8 cellular contexts compared by ENCODE assay signal in genomic region chr16:57039148-57039812, GRCh38. TPM values are rescaled to one million over a fixed set of nuclear protein-coding genes. Genes with fewer than 3 reads are reported as not detected.
DNase-seq lines count a peak whose midpoint lies in the region; ATAC-seq and TF ChIP-seq lines count a peak whose summit lies in the region.

No MANE protein-coding gene starts in this region.

- H3K4me2 ChIP-seq in DND-41 (ENCODE audit: insufficient read depth, low read length) = peak overlapping the region; percentile 29; the same call in 1 of the 2 replicates

- no peaks in the 10 kb centered on the region for H3K9me3 ChIP-seq in DND-41 (ENCODE audit: insufficient read depth, low read length, severe bottlenecking)
- no peaks in the 10 kb centered on the region for H3K9me3 ChIP-seq in mucosa of descending colon

- peak overlapping the region; percentile 63 for H2AFZ ChIP-seq in DND-41 (ENCODE audit: low read depth, low read length)

- no peak overlapping the region for H3K4me3 Mint-ChIP-seq in HFFc6
- peak overlapping the region; percentile 46 for H3K4me3 Mint-ChIP-seq in activated CD8-positive, alpha-beta T cell treated with anti-CD3 and anti-CD28 coated beads for 36 hours

- peak overlapping the region; percentile 36 for H3K9ac ChIP-seq in DND-41 (ENCODE audit: low read depth, low read length)

- peak overlapping the region; percentile 77 for H3K27ac ChIP-seq in DND-41 (ENCODE audit: low read length)

- intact Hi-C loops in activated CD8-positive, alpha-beta T cell treated with anti-CD3 and anti-CD28 coated beads for 36 hours (cut with micrococcal nuclease) = no loop called here
- intact Hi-C loops in mucosa of descending colon (cut with DNase I, micrococcal nuclease) = no loop called here

- H3K36me3 ChIP-seq in DND-41 (ENCODE audit: insufficient read depth, low read length) (0 out of 2 replicates have a peak, but pooled peaks cover 2% of the 10 kb centered on the region), mucosa of descending colon (ENCODE audit: low read depth) (no peaks in the 10 kb centered on the region)

- ATAC-seq in DND-41 (ENCODE audit: insufficient read depth, low read depth) = peak; percentile 91
- ATAC-seq in activated CD8-positive, alpha-beta T cell treated with anti-CD3 and anti-CD28 coated beads for 36 hours = peak; percentile 22
- peak; percentile 40 for ATAC-seq in mucosa of descending colon

- DNase-seq in DND-41 (peak; percentile 70), HFFc6 (peak; percentile 18), mucosa of descending colon (no peak), NCI-H446 (lab: John Stamatoyannopoulos, UW) (no peak), SK-N-DZ (ENCODE audit: low spot score) (no peak), NCI-H82 (lab: John Stamatoyannopoulos, UW) (no peak)
- peak; percentile 74 for DNase-seq in activated CD8-positive, alpha-beta T cell treated with anti-CD3 and anti-CD28 coated beads for 36 hours
- DNase-seq in effector CD8-positive, alpha-beta T cell (lab: John Stamatoyannopoulos, UW) = no peak

- no peaks in the 10 kb centered on the region for H3K79me2 ChIP-seq in DND-41 (ENCODE audit: insufficient read depth, low read length)

- TF ChIP-seq CTCF in DND-41 (IDR thresholded peaks at IDR 0.05; ENCODE audit: borderline replicate concordance, extremely low read depth, low read length, poor library complexity, severe bottlenecking) (no peak), HFFc6 (IDR thresholded peaks at IDR 0.05) (no peak), mucosa of descending colon (IDR thresholded peaks at IDR 0.05) (no peak)
- no peak for TF ChIP-seq CTCF in activated CD8-positive, alpha-beta T cell treated with anti-CD3 and anti-CD28 coated beads for 36 hours (IDR thresholded peaks at IDR 0.05)

- peaks cover 44% of the 10 kb centered on the region for H3K36me3 Mint-ChIP-seq in HFFc6 (ENCODE audit: low read depth)
- peaks cover 72% of the 10 kb centered on the region for H3K36me3 Mint-ChIP-seq in activated CD8-positive, alpha-beta T cell treated with anti-CD3 and anti-CD28 coated beads for 36 hours (ENCODE audit: low read depth)

- peaks cover 41% of the 10 kb centered on the region for H3K4me1 Mint-ChIP-seq in HFFc6 (ENCODE audit: low read depth)
- peaks cover 89% of the 10 kb centered on the region for H3K4me1 Mint-ChIP-seq in activated CD8-positive, alpha-beta T cell treated with anti-CD3 and anti-CD28 coated beads for 36 hours (ENCODE audit: low read depth)

- H3K9me3 Mint-ChIP-seq in HFFc6 = no peaks in the 10 kb centered on the region; the same call in 1 of the 2 replicates
- no peaks in the 10 kb centered on the region for H3K9me3 Mint-ChIP-seq in activated CD8-positive, alpha-beta T cell treated with anti-CD3 and anti-CD28 coated beads for 36 hours

- peaks cover 43% of the 10 kb centered on the region for H3K4me1 ChIP-seq in DND-41 (ENCODE audit: insufficient read depth, low read length)
- peaks cover 4% of the 10 kb centered on the region for H3K4me1 ChIP-seq in mucosa of descending colon (ENCODE audit: low read depth)

- H4K20me1 ChIP-seq in DND-41 (ENCODE audit: insufficient read depth, low read length) = no peaks in the 10 kb centered on the region

- CTCF ChIA-PET in activated CD8-positive, alpha-beta T cell treated with anti-CD3 and anti-CD28 coated beads for 36 hours (lab: Charles Lee) = interaction anchor here (0.6 to 7.6 kb wide), 8 partner anchors 11 to 109 kb away, joined by 3 to 61 read pairs (median 3); partner anchors contain the start of gene NLRC5

- H3K4me3 ChIP-seq in DND-41 (ENCODE audit: low read depth in 1 of 2, low read length in 2 of 2) (no peak overlapping the region; a peak in 1 of 4 replicates), mucosa of descending colon (no peak overlapping the region)

- POLR2A ChIA-PET in activated CD8-positive, alpha-beta T cell treated with anti-CD3 and anti-CD28 coated beads for 36 hours (lab: Charles Lee) = interaction anchor here (0.6 to 14.8 kb wide), 9 partner anchors 14 to 107 kb away, joined by 3 to 213 read pairs (median 6); partner anchors contain the start of gene NLRC5

- no peaks in the 10 kb centered on the region for H3K27me3 ChIP-seq in DND-41 (ENCODE audit: insufficient read depth, low read length, poor library complexity)

- H3K27ac Mint-ChIP-seq in HFFc6 = peak overlapping the region; percentile 64
- peak overlapping the region; percentile 99 for H3K27ac Mint-ChIP-seq in activated CD8-positive, alpha-beta T cell treated with anti-CD3 and anti-CD28 coated beads for 36 hours

- H3K27me3 Mint-ChIP-seq in HFFc6 (ENCODE audit: insufficient read depth) = peaks cover 6% of the 10 kb centered on the region
- no peaks in the 10 kb centered on the region for H3K27me3 Mint-ChIP-seq in activated CD8-positive, alpha-beta T cell treated with anti-CD3 and anti-CD28 coated beads for 36 hours

RNA-seq across cellular contexts. Expression of gene NLRC5, which starts 49.9 kb away (rescaled TPM):
- 10 to 100 TPM; 18.2 to 26.2 (median 21.7) TPM for total RNA-seq in HFFc6 (2021; fragmentation: NEBNext Ultra II Directional; extraction: Animal tissue kit (Norgen Biotek cat#: 25700))
- total RNA-seq in activated CD8-positive, alpha-beta T cell treated with anti-CD3 and anti-CD28 coated beads for 36 hours = 100 to 1,000 TPM; 135 to 153 TPM
- total RNA-seq in mucosa of descending colon = 100 to 1,000 TPM; 110 to 127 (median 113) TPM
- not detected in 2 replicates for polyA plus RNA-seq in SK-N-DZ (2014; cell fraction: cytosol; rRNA removed)
- 1.1 TPM in 1 of 2 replicates, not detected in the other for polyA plus RNA-seq in SK-N-DZ (2014; cell fraction: nucleus; rRNA removed)

RNA-seq across cellular contexts. Expression of gene CPNE2, which starts 53.1 kb away (rescaled TPM):
- total RNA-seq in HFFc6 (2021; fragmentation: NEBNext Ultra II Directional; extraction: Animal tissue kit (Norgen Biotek cat#: 25700)) = 10 to 100 TPM; 13.0 to 29.6 (median 23.3) TPM
- 10 to 100 TPM; 18.6 to 20.6 TPM for total RNA-seq in activated CD8-positive, alpha-beta T cell treated with anti-CD3 and anti-CD28 coated beads for 36 hours
- 10 to 100 TPM; 48.7 to 77.0 (median 52.5) TPM for total RNA-seq in mucosa of descending colon
- 44.8 and 47.5 TPM in 2 replicates for polyA plus RNA-seq in SK-N-DZ (2014; cell fraction: cytosol; rRNA removed)
- 25.9 and 29.3 TPM in 2 replicates for polyA plus RNA-seq in SK-N-DZ (2014; cell fraction: nucleus; rRNA removed)

Comparison
In these comparisons a context has a peak if more than half of its experiments do, and no peak if none do; other contexts are left out.
1. ATAC-seq: peak in every context shown above with its lines; median percentile 91 in DND-41; 40 in mucosa of descending colon; 22 in activated CD8-positive, alpha-beta T cell treated with anti-CD3 and anti-CD28 coated beads for 36 hours.
2. DNase-seq: peak in DND-41 (single experiment), HFFc6 (single experiment) and activated CD8-positive, alpha-beta T cell treated with anti-CD3 and anti-CD28 coated beads for 36 hours (single experiment); none in mucosa of descending colon (0 of 3), effector CD8-positive, alpha-beta T cell (single experiment), NCI-H446 (0 of 2), SK-N-DZ (single experiment) and NCI-H82 (single experiment).
3. RNA of gene NLRC5, which starts 49.9 kb away (total RNA-seq): 135 to 153 TPM in activated CD8-positive, alpha-beta T cell treated with anti-CD3 and anti-CD28 coated beads for 36 hours and 110 to 127 TPM in mucosa of descending colon; 18.2 to 26.2 TPM in HFFc6; every median in the first group is over 4 times any median in the second.